Comparison of ENCODE assay signal across 13 cellular contexts in genomic region chr5:135387629-135387960, GRCh38. TPM values are rescaled to one million over a fixed set of nuclear protein-coding genes. Genes with fewer than 3 reads are reported as not detected.
DNase-seq lines count a peak whose midpoint lies in the region; ATAC-seq, FAIRE-seq and TF ChIP-seq lines count a peak whose summit lies in the region.
"Had no signal": no experiment of that assay in that cellular context is flagged by ENCODE, and none has a peak within 500 bp of the region (broad histone marks: within the 10 kb centered on the region; RNA-seq: fewer than 3 reads in every experiment).

No MANE protein-coding gene starts in this region.

- H3K4me3 ChIP-seq in right atrium auricular region (no peak overlapping the region), astrocyte (ENCODE audit: insufficient read depth, low read depth, low read length) (no peak overlapping the region), aorta (ENCODE audit: low read length in 2 of 2) (no peak overlapping the region)
- H3K4me3 ChIP-seq: mucosa of descending colon had no signal

- H3K9me3 ChIP-seq in right atrium auricular region (no peaks in the 10 kb centered on the region), astrocyte (ENCODE audit: insufficient read depth, low read depth, low read length) (no peaks in the 10 kb centered on the region), aorta (ENCODE audit: control insufficient read depth, low read length) (no peaks in the 10 kb centered on the region)
- H3K9me3 ChIP-seq: mucosa of descending colon had no signal

- no peak overlapping the region for H2AFZ ChIP-seq in astrocyte (ENCODE audit: low read depth, low read length)

- H3K27me3 ChIP-seq in right atrium auricular region (no peaks in the 10 kb centered on the region), astrocyte (ENCODE audit: insufficient read depth, low read length) (no peaks in the 10 kb centered on the region), aorta (ENCODE audit: control insufficient read depth in 1 of 2, insufficient read depth in 2 of 2, low read length in 1 of 2) (no peaks in the 10 kb centered on the region)

- no peak for FAIRE-seq in astrocyte (lab: Jason Lieb, UNC)

- peaks cover 97% of the 10 kb centered on the region for H3K79me2 ChIP-seq in astrocyte (ENCODE audit: insufficient read depth, low read length)

- peaks cover 77% of the 10 kb centered on the region for H4K20me1 ChIP-seq in astrocyte (ENCODE audit: insufficient read depth, low read length)

- H3K4me1 ChIP-seq in right atrium auricular region (peaks cover 8 to 98% of the 10 kb centered on the region in 2 donors), astrocyte (ENCODE audit: insufficient read depth, low read length) (peaks cover 50% of the 10 kb centered on the region), aorta (ENCODE audit: control insufficient read depth in 1 of 2, insufficient read depth in 2 of 2, low read length in 2 of 2) (peaks cover 3 to 5% of the 10 kb centered on the region in 2 donors)

- ATAC-seq in left ventricle myocardium superior: no peak
- ATAC-seq in memory B cell (ENCODE audit: low read depth): no peak
- ATAC-seq in aorta (ENCODE audit: low FRiP score): no peak

- H3K36me3 Mint-ChIP-seq in astrocyte (ENCODE audit: low read depth, unreplicated experiment) (peaks cover 36% of the 10 kb centered on the region), memory B cell (peaks cover 42% of the 10 kb centered on the region)

- DNase-seq in right atrium auricular region (ENCODE audit: low spot score): no peak
- DNase-seq in left ventricle myocardium superior: no peak
- no peak for DNase-seq in astrocyte (ENCODE audit: low read depth)
- DNase-seq in memory B cell (ENCODE audit: low spot score in 2 of 2): no peak
- no peak for DNase-seq in T1000 (lab: John Stamatoyannopoulos, UW)
- no peak for DNase-seq in NK-92 treated with Interleukin-12 subunit alpha and Interleukin-12 subunit beta, amount 100 ng/mL, for 24 hours (lab: John Stamatoyannopoulos, UW)
- DNase-seq in NCI-H82 treated with DMSO at 0.1 percent for 48 hours (lab: John Stamatoyannopoulos, UW; ENCODE audit: unreplicated experiment): no peak
- no peak for DNase-seq in aorta
- DNase-seq: activated CD4-positive, CD25-positive, alpha-beta regulatory T cell; glutamatergic neuron; NCI-H2029 treated with DMSO at 0.1 percent for 48 hours had no signal

- TF ChIP-seq CTCF in right atrium auricular region (IDR thresholded peaks at IDR 0.05) (no peak), astrocyte (IDR thresholded peaks at IDR 0.05; ENCODE audit: insufficient read depth, low read depth, low read length) (no peak)

- H3K4me3 Mint-ChIP-seq in astrocyte (ENCODE audit: unreplicated experiment) (no peak overlapping the region), memory B cell (no peak overlapping the region)

- H3K36me3 ChIP-seq in right atrium auricular region: peaks cover 34% of the 10 kb centered on the region
- H3K36me3 ChIP-seq in astrocyte (ENCODE audit: insufficient read depth, low read length): peaks cover 36% of the 10 kb centered on the region
- peaks cover 0 to 2% of the 10 kb centered on the region in 2 donors for H3K36me3 ChIP-seq in aorta (ENCODE audit: control insufficient read depth in 1 of 2, insufficient read depth in 2 of 2, low read length in 1 of 2)

- peak overlapping the region; percentile 47 for H3K9ac ChIP-seq in astrocyte (ENCODE audit: low read length)

- H3K27me3 Mint-ChIP-seq in astrocyte (ENCODE audit: low read depth, unreplicated experiment) (no peaks in the 10 kb centered on the region), memory B cell (no peaks in the 10 kb centered on the region)

- H3K9me3 Mint-ChIP-seq in astrocyte (ENCODE audit: unreplicated experiment) (no peaks in the 10 kb centered on the region), memory B cell (no peaks in the 10 kb centered on the region)

- peak overlapping the region; percentile 58 for H3K4me2 ChIP-seq in astrocyte (ENCODE audit: low read length)

- intact Hi-C loops in left ventricle myocardium superior (cut with micrococcal nuclease): no loop called here
- intact Hi-C loops in aorta (cut with DNase I): no loop called here

- H3K27ac ChIP-seq in right atrium auricular region (peak overlapping the region; percentile 44 to 75), astrocyte (ENCODE audit: low read depth, low read length) (peak overlapping the region; percentile 57), aorta (ENCODE audit: low read depth in 1 of 2, low read length in 2 of 2) (no peak overlapping the region)

- H3K27ac Mint-ChIP-seq in astrocyte (ENCODE audit: unreplicated experiment) (peak overlapping the region; percentile 86), memory B cell (peak overlapping the region; percentile 21)

- H3K4me1 Mint-ChIP-seq in astrocyte (ENCODE audit: low read depth, unreplicated experiment) (peaks cover 62% of the 10 kb centered on the region), memory B cell (peaks cover 28% of the 10 kb centered on the region)

RNA-seq across cellular contexts. Expression of gene MACROH2A1, which starts 11.4 kb away (rescaled TPM):
- 100 to 1,000 TPM; 149 to 179 TPM for total RNA-seq in right atrium auricular region
- total RNA-seq in left ventricle myocardium superior: 119 TPM
- 121 and 143 TPM in 2 replicates for total RNA-seq in astrocyte
- 100 to 1,000 TPM in 1 of 2 donors, 10 to 100 TPM in 1; 99.0 to 113 TPM for total RNA-seq in aorta
- polyA plus RNA-seq in aorta: 100 to 1,000 TPM in 1 of 2 donors, 10 to 100 TPM in 1; 79.6 to 113 TPM

RNA-seq across cellular contexts. Expression of gene DCANP1, which starts 59.6 kb away (rescaled TPM):
- total RNA-seq in right atrium auricular region (not detected), left ventricle myocardium superior (not detected), astrocyte (not detected in 2 replicates), aorta (not detected)
- polyA plus RNA-seq in aorta: under 1 TPM in 1 of 2 donors, not detected in 1; 0.10 TPM
- total RNA-seq: HT1080, mucosa of descending colon had no signal

Comparison
In these comparisons a context has a peak if more than half of its experiments do, and no peak if none do; other contexts are left out.
1. H3K27ac ChIP-seq: peak in right atrium auricular region (2 of 2) and astrocyte (single experiment); none in aorta (0 of 2).